In the genomic region with DNA sequence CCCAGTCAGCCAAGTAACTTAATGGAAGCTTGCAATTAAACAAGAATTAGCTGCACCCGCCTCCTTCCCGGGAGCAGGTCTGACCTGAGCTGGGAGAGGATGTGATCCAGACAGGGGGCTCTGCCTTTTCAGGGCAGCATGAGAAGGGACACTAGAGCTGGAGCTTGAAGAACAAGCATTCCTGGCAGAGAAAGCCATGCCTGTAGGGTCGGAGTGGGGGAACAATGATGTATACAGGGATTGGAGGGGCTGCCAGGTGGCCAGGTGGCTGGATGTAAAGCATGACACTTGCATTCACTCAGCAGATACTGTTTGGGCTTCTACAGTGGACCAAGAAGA, we compare ENCODE assay signal across 25 cellular contexts.
"Had no signal": no experiment of that assay in that cellular context is flagged by ENCODE, and none has a peak within 500 bp of the region (broad histone marks: within the 10 kb centered on the region; RNA-seq: fewer than 3 reads in every experiment).

No MANE protein-coding gene starts in this region.

- DNase-seq: activated CD4-positive, alpha-beta memory T cell treated with anti-CD3 and anti-CD28 coated beads, Interleukin-2, amount 10 ng/mL, durations not matched to agents 7 days and 5 days; activated CD4-positive, alpha-beta T cell treated with anti-CD3 and anti-CD28 coated beads, Interleukin-2, amount 10 ng/mL, durations not matched to agents 24 days and 14 days; activated effector memory CD4-positive, alpha-beta T cell treated with anti-CD3 and anti-CD28 coated beads, Interleukin-2, amount 50 U/mL, for 16 hours; activated naive CD4-positive, alpha-beta T cell treated with anti-CD3 and anti-CD28 coated beads, Interleukin-2, amount 50 U/mL, for 16 hours; activated T-cell treated with anti-CD3 and anti-CD28 coated beads for 4 hours; adrenal gland; brain microvascular endothelial cell; caudate nucleus; effector memory CD4-positive, alpha-beta T cell; esophagus squamous epithelium; gastrocnemius medialis; head of caudate nucleus; hypothalamus; left cardiac atrium; mesenchymal stem cell; mucosa of descending colon; retina; spleen; stimulated activated CD4-positive, alpha-beta T cell treated with anti-CD3 and anti-CD28 coated beads, Interleukin-4, amount 100 ng/mL, for 1 hour; substantia nigra; SW 1271; tibial artery had no signal

- H3K9me3 ChIP-seq: adrenal gland, ascending aorta, esophagus squamous epithelium, gastrocnemius medialis, mucosa of descending colon, spleen, tibial artery had no signal

- ATAC-seq: activated CD4-positive, CD25-positive, alpha-beta regulatory T cell treated with anti-CD3 and anti-CD28 coated beads, Interleukin-2, amount 50 U/mL, for 24 hours; gastrocnemius medialis; left cardiac atrium; mucosa of descending colon had no signal

- H3K27ac ChIP-seq: adrenal gland, brain microvascular endothelial cell, esophagus squamous epithelium, gastrocnemius medialis, tibial artery, VCaP had no signal

- H3K27me3 ChIP-seq: adrenal gland, ascending aorta, brain microvascular endothelial cell, esophagus squamous epithelium, gastrocnemius medialis, spleen, tibial artery had no signal

- H3K36me3 ChIP-seq: adrenal gland, brain microvascular endothelial cell, esophagus squamous epithelium, gastrocnemius medialis, tibial artery had no signal

- H3K4me3 ChIP-seq: adrenal gland, ascending aorta, esophagus squamous epithelium, gastrocnemius medialis, mucosa of descending colon, spleen, tibial artery had no signal
